Comparison of ENCODE assay signal across 1 cellular context in the genomic region with DNA sequence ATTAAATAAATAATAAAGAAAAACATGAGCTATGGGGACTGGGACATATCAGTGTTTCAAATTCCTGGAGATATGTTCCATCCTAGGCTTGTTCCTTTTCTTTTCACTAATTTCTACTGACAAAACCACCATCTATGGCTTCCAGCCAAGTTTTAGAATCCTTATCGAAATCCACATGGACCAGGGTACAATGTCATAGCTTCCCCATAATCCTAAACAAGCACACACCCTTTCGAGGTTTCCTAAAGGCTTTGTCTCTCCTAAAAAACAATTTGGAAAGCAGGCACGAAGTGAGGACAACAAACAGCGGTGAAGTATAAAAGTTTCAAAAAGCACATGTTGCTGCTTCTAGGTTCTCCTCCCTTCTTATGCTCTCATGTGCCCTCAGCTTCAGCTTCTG.
A peak's percentile ranks its signal among the peaks of the same experiment; 100 is the strongest.
TF ChIP-seq lines count a peak whose summit lies in the region.

No MANE protein-coding gene starts in this region.

TF ChIP-seq in HepG2, 621 proteins besides CTCF, POLR2A, EP300 and RAD21:
- TF ChIP-seq, protein P1, sequence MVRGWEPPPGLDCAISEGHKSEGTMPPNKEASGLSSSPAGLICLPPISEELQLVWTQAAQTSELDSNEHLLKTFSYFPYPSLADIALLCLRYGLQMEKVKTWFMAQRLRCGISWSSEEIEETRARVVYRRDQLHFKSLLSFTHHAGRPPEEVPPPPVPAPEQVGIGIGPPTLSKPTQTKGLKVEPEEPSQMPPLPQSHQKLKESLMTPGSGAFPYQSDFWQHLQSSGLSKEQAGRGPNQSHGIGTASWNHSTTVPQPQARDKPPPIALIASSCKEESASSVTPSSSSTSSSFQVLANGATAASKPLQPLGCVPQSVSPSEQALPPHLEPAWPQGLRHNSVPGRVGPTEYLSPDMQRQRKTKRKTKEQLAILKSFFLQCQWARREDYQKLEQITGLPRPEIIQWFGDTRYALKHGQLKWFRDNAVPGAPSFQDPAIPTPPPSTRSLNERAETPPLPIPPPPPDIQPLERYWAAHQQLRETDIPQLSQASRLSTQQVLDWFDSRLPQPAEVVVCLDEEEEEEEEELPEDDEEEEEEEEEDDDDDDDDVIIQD (CRISPR knock-in tag; IDR thresholded peaks at IDR 0.05; ENCODE audit: low read depth) = 0 out of 2 replicates have a peak, but pooled peaks have one; percentile 5
- TF ChIP-seq PITX1 (CRISPR knock-in tag; IDR thresholded peaks at IDR 0.05) (peak; percentile 49; the same call in 1 of the 2 replicates), SOX6 (IDR thresholded peaks at IDR 0.05) (no peak), SOX6 (CRISPR knock-in tag; IDR thresholded peaks at IDR 0.05) (peak; percentile 27; the same call in 1 of the 2 replicates), MYNN (CRISPR knock-in tag; IDR thresholded peaks at IDR 0.05; ENCODE audit: low read depth) (no peak), SOX13 (IDR thresholded peaks at IDR 0.05) (no peak), SOX13 (CRISPR knock-in tag; conservative IDR thresholded peaks at IDR 0.05 in 1 of 2, IDR thresholded peaks at IDR 0.05 in 1 of 2) (peak in 1 of 2 experiments; percentile 75; a peak in 1 of 4 replicates), PHF8 (CRISPR knock-in tag; IDR thresholded peaks at IDR 0.05) (no peak), ZNF441 (CRISPR knock-in tag; IDR thresholded peaks at IDR 0.05; ENCODE audit: borderline replicate concordance) (0 out of 2 replicates have a peak, but pooled peaks have one; percentile 31), LCORL (IDR thresholded peaks at IDR 0.05) (no peak), LCORL (CRISPR knock-in tag; IDR thresholded peaks at IDR 0.05) (0 out of 2 replicates have a peak, but pooled peaks have one; percentile 27), ZMYM4 (CRISPR knock-in tag; IDR thresholded peaks at IDR 0.05) (peak; percentile 54; the same call in 1 of the 2 replicates), HNF4A (CRISPR knock-in tag; IDR thresholded peaks at IDR 0.05) (peak; percentile 30; the same call in 1 of the 2 replicates), BCL6 (CRISPR knock-in tag; IDR thresholded peaks at IDR 0.05) (peak; percentile 63), SSRP1 (CRISPR knock-in tag; IDR thresholded peaks at IDR 0.05) (no peak), ZNF326 (CRISPR knock-in tag; IDR thresholded peaks at IDR 0.05; ENCODE audit: borderline replicate concordance) (no peak), SOX5 (CRISPR knock-in tag; IDR thresholded peaks at IDR 0.05; ENCODE audit: borderline replicate concordance) (peak; percentile 26; the same call in 1 of the 2 replicates)
- TF ChIP-seq, protein P2, sequence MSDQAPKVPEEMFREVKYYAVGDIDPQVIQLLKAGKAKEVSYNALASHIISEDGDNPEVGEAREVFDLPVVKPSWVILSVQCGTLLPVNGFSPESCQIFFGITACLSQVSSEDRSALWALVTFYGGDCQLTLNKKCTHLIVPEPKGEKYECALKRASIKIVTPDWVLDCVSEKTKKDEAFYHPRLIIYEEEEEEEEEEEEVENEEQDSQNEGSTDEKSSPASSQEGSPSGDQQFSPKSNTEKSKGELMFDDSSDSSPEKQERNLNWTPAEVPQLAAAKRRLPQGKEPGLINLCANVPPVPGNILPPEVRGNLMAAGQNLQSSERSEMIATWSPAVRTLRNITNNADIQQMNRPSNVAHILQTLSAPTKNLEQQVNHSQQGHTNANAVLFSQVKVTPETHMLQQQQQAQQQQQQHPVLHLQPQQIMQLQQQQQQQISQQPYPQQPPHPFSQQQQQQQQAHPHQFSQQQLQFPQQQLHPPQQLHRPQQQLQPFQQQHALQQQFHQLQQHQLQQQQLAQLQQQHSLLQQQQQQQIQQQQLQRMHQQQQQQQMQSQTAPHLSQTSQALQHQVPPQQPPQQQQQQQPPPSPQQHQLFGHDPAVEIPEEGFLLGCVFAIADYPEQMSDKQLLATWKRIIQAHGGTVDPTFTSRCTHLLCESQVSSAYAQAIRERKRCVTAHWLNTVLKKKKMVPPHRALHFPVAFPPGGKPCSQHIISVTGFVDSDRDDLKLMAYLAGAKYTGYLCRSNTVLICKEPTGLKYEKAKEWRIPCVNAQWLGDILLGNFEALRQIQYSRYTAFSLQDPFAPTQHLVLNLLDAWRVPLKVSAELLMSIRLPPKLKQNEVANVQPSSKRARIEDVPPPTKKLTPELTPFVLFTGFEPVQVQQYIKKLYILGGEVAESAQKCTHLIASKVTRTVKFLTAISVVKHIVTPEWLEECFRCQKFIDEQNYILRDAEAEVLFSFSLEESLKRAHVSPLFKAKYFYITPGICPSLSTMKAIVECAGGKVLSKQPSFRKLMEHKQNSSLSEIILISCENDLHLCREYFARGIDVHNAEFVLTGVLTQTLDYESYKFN (CRISPR knock-in tag; conservative IDR thresholded peaks at IDR 0.05) = 0 out of 2 replicates have a peak, but pooled peaks have one; percentile 23
- TF ChIP-seq, protein P3, sequence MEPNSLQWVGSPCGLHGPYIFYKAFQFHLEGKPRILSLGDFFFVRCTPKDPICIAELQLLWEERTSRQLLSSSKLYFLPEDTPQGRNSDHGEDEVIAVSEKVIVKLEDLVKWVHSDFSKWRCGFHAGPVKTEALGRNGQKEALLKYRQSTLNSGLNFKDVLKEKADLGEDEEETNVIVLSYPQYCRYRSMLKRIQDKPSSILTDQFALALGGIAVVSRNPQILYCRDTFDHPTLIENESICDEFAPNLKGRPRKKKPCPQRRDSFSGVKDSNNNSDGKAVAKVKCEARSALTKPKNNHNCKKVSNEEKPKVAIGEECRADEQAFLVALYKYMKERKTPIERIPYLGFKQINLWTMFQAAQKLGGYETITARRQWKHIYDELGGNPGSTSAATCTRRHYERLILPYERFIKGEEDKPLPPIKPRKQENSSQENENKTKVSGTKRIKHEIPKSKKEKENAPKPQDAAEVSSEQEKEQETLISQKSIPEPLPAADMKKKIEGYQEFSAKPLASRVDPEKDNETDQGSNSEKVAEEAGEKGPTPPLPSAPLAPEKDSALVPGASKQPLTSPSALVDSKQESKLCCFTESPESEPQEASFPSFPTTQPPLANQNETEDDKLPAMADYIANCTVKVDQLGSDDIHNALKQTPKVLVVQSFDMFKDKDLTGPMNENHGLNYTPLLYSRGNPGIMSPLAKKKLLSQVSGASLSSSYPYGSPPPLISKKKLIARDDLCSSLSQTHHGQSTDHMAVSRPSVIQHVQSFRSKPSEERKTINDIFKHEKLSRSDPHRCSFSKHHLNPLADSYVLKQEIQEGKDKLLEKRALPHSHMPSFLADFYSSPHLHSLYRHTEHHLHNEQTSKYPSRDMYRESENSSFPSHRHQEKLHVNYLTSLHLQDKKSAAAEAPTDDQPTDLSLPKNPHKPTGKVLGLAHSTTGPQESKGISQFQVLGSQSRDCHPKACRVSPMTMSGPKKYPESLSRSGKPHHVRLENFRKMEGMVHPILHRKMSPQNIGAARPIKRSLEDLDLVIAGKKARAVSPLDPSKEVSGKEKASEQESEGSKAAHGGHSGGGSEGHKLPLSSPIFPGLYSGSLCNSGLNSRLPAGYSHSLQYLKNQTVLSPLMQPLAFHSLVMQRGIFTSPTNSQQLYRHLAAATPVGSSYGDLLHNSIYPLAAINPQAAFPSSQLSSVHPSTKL (CRISPR knock-in tag; IDR thresholded peaks at IDR 0.05) = peak; percentile 53; the same call in 1 of the 2 replicates
- TF ChIP-seq, protein P4, sequence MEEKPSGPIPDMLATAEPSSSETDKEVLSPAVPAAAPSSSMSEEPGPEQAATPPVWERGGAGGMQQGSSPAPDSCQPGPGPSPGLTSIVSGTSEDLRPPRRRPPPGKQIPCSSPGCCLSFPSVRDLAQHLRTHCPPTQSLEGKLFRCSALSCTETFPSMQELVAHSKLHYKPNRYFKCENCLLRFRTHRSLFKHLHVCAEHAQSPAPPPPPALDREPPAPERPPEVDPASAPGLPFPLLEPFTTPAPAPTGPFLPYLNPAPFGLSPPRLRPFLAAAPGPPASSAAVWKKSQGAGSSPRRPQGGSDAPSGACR (CRISPR knock-in tag; IDR thresholded peaks at IDR 0.05) = 0 out of 2 replicates have a peak, but pooled peaks have one; percentile 30
